ENCODE assay signal across 1 cellular context in the genomic region with DNA sequence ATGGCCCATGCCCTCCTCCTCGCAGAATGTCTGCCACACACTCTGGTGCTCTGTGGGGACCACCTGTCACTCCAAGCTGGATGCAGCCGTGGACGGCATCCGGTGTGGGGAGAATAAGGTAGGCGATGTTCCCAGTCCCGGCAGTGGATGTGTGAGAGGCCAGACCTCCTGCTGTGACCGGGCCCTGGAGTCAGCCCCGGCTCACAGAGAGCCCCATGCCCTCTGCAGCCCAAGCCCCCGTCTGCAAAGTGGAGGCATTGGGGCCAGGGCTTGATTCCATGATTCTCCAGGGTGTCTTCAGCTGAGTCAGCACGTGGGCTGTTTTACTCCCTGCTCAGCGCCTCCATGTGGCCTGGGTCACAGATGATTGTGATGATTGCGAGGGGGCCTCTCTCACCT.
TF ChIP-seq lines count a peak whose summit lies in the region.

No MANE protein-coding gene starts in this region.

TF ChIP-seq in H1, 55 proteins besides CTCF, POLR2A, EP300 and RAD21:
- TF ChIP-seq TEAD4 (IDR thresholded peaks at IDR 0.05; ENCODE audit: low read depth, low read length) = no peak
- TF ChIP-seq MAFK (IDR thresholded peaks at IDR 0.05; ENCODE audit: low read depth, low read length) = peak; percentile 67; the same call in 1 of the 2 replicates
- TF ChIP-seq POLR2AphosphoS5 (IDR thresholded peaks at IDR 0.05; ENCODE audit: low read depth, low read length) = no peak
- TF ChIP-seq KDM5A (IDR thresholded peaks at IDR 0.05; ENCODE audit: low read length) = no peak
